In the genomic region with DNA sequence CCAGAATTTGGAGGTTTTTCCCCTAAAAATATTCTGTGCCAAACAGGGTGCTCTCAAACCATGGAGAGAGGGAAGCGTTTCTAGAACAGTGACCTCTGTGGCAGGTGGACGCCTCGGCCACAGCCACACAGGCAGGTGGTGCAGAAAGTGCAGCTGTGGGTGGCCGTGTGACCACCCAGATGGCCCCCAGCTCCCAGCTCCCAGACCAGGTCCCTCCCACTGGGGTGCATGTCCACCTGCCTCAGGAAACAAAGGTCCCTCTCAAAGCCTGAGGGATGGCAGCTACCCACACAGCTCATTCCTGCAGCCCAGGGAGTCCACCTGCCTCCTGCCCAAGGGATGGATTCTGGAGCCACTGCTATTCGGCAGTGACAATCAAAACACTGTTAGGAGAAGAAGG, we compare ENCODE assay signal across 17 cellular contexts.
DNase-seq lines count a peak whose midpoint lies in the region; TF ChIP-seq lines count a peak whose summit lies in the region.
"Had no signal": no experiment of that assay in that cellular context is flagged by ENCODE, and none has a peak within 500 bp of the region (broad histone marks: within the 10 kb centered on the region; RNA-seq: fewer than 3 reads in every experiment).

No MANE protein-coding gene starts in this region.

- H3K4me1 ChIP-seq in BLaER1 (peaks cover 74% of the 10 kb centered on the region), sigmoid colon (peaks cover 0 to 42% (median 31%) of the 10 kb centered on the region in 4 donors), esophagus squamous epithelium (peaks cover 0 to 27% (median 7%) of the 10 kb centered on the region in 3 donors)

- H3K4me3 Mint-ChIP-seq in glutamatergic neuron (ENCODE audit: unreplicated experiment): no peak overlapping the region
- H3K4me3 Mint-ChIP-seq: CD4-positive, CD25-positive, alpha-beta regulatory T cell had no signal

- no peaks in the 10 kb centered on the region for H3K36me3 ChIP-seq in BLaER1
- H3K36me3 ChIP-seq in sigmoid colon: no peaks in the 10 kb centered on the region
- H3K36me3 ChIP-seq in esophagus squamous epithelium: no peaks in the 10 kb centered on the region

- H3K27me3 ChIP-seq in BLaER1 (no peaks in the 10 kb centered on the region), sigmoid colon (no peaks in the 10 kb centered on the region), esophagus squamous epithelium (peaks cover 0 to 6% (median 0%) of the 10 kb centered on the region in 4 donors)

- H3K9ac ChIP-seq in BLaER1: no peak overlapping the region

- intact Hi-C loops in sigmoid colon (cut with DNase I): loop anchor here (5.0 kb wide), 2 partner anchors 1077 to 1142 kb away; partner anchors contain the start of gene TMEM18
- intact Hi-C loops in esophagus squamous epithelium (cut with DNase I): no loop called here

- peaks cover 4% of the 10 kb centered on the region for H3K9me3 Mint-ChIP-seq in glutamatergic neuron (ENCODE audit: unreplicated experiment)
- H3K9me3 Mint-ChIP-seq: CD4-positive, CD25-positive, alpha-beta regulatory T cell had no signal

- TF ChIP-seq EP300 in sigmoid colon (IDR thresholded peaks at IDR 0.05): no peak

- H3K27me3 Mint-ChIP-seq in glutamatergic neuron (ENCODE audit: unreplicated experiment): peaks cover 7% of the 10 kb centered on the region

- no peaks in the 10 kb centered on the region for H3K36me3 Mint-ChIP-seq in glutamatergic neuron (ENCODE audit: unreplicated experiment)
- H3K36me3 Mint-ChIP-seq: CD4-positive, CD25-positive, alpha-beta regulatory T cell had no signal

- no peaks in the 10 kb centered on the region for H3K9me3 ChIP-seq in BLaER1
- H3K9me3 ChIP-seq in sigmoid colon: no peaks in the 10 kb centered on the region
- H3K9me3 ChIP-seq in esophagus squamous epithelium: no peaks in the 10 kb centered on the region

- peak overlapping the region; percentile 7; the same call in 1 of the 2 replicates for H3K4me2 ChIP-seq in BLaER1
- H3K4me2 ChIP-seq: PC-9 had no signal

- WGBS in sigmoid colon, 2 donors: 84 to 92% methylated on average over 5 of the region's 5 CpGs
- 73 to 82% methylated on average over 3 to 4 of the region's 5 CpGs for WGBS in esophagus squamous epithelium, 2 donors

- H4K20me1 ChIP-seq in BLaER1: no peaks in the 10 kb centered on the region

- TF ChIP-seq POLR2A in sigmoid colon (IDR thresholded peaks at IDR 0.05) (no peak), esophagus squamous epithelium (IDR thresholded peaks at IDR 0.05) (no peak)

- TF ChIP-seq CTCF in glutamatergic neuron (IDR thresholded peaks at IDR 0.05; ENCODE audit: partially characterized antibody, unreplicated experiment): no peak
- no peak for TF ChIP-seq CTCF in sigmoid colon (IDR thresholded peaks at IDR 0.05)
- no peak for TF ChIP-seq CTCF in esophagus squamous epithelium (IDR thresholded peaks at IDR 0.05)

- peak; percentile 62 for DNase-seq in NCI-H146 treated with DMSO at 0.1 percent for 48 hours (lab: John Stamatoyannopoulos, UW; ENCODE audit: unreplicated experiment)
- no peak for DNase-seq in glutamatergic neuron
- DNase-seq in sigmoid colon: no peak
- no peak for DNase-seq in NCI-H1694 treated with DMSO at 0.1 percent for 48 hours (lab: John Stamatoyannopoulos, UW)
- no peak for DNase-seq in esophagus squamous epithelium (lab: John Stamatoyannopoulos, UW)
- DNase-seq in DMS153 (lab: John Stamatoyannopoulos, UW): no peak
- DNase-seq: CD4-positive, CD25-positive, alpha-beta regulatory T cell; NCI-H1048; NCI-H1436; NCI-H2029 treated with DMSO at 0.1 percent for 48 hours; NCI-H446 treated with DMSO at 0.1 percent for 48 hours; NCI-H526; NCI-H82; NK-92 treated with Interleukin-12 subunit alpha and Interleukin-12 subunit beta, amount 100 ng/mL, for 24 hours; PC-9 had no signal

- H3K4me1 Mint-ChIP-seq in glutamatergic neuron (ENCODE audit: low read depth, unreplicated experiment): peaks cover 31% of the 10 kb centered on the region
- H3K4me1 Mint-ChIP-seq: CD4-positive, CD25-positive, alpha-beta regulatory T cell had no signal

- peak overlapping the region; percentile 62 for H3K27ac Mint-ChIP-seq in glutamatergic neuron (ENCODE audit: unreplicated experiment)
- H3K27ac Mint-ChIP-seq: CD4-positive, CD25-positive, alpha-beta regulatory T cell had no signal

- H3K27ac ChIP-seq in BLaER1 (no peak overlapping the region), sigmoid colon (peak overlapping the region in 3 of 4 donors; percentile 94 to 96 (median 95)), esophagus squamous epithelium (no peak overlapping the region)
- H3K27ac ChIP-seq: HL-60, PC-9 had no signal

- no peak overlapping the region for H3K4me3 ChIP-seq in BLaER1
- H3K4me3 ChIP-seq in sigmoid colon: no peak overlapping the region
- no peak overlapping the region for H3K4me3 ChIP-seq in esophagus squamous epithelium
- H3K4me3 ChIP-seq: PC-9 had no signal

Comparison
In these comparisons a context has a peak if more than half of its experiments do, and no peak if none do; other contexts are left out.
1. H3K27ac ChIP-seq: peak in sigmoid colon (3 of 4); none in BLaER1 (single experiment) and esophagus squamous epithelium (0 of 4).